11 cellular contexts compared by ENCODE assay signal in genomic region chr15:75130597-75131268, GRCh38.
A peak's percentile ranks its signal among the peaks of the same experiment; 100 is the strongest.
DNase-seq lines count a peak whose midpoint lies in the region; ATAC-seq and TF ChIP-seq lines count a peak whose summit lies in the region.
"Had no signal": no experiment of that assay in that cellular context is flagged by ENCODE, and none has a peak within 500 bp of the region (broad histone marks: within the 10 kb centered on the region; RNA-seq: fewer than 3 reads in every experiment).

No MANE protein-coding gene starts in this region.

- no peaks in the 10 kb centered on the region for H3K79me2 ChIP-seq in OCI-LY3 (ENCODE audit: low read length)

- TF ChIP-seq POLR2A in spleen (IDR thresholded peaks at IDR 0.05) (no peak), erythroblast (IDR thresholded peaks at IDR 0.05; ENCODE audit: low read length) (no peak)

- 42 to 52% (median 49%) methylated on average over 10 of the region's 10 CpGs for WGBS in spleen, 5 donors

- TF ChIP-seq CTCF in OCI-LY3 (IDR thresholded peaks at IDR 0.05; ENCODE audit: low read depth, low read length) (no peak), spleen (IDR thresholded peaks at IDR 0.05 in 8 of 11, conservative IDR thresholded peaks at IDR 0.05 in 3 of 11) (no peak)

- H3K27me3 Mint-ChIP-seq in activated CD4-positive, alpha-beta T cell treated with anti-CD3 and anti-CD28 coated beads, Interleukin-2, amount 10 ng/mL, durations not matched to agents 7 days and 5 days: peaks cover 4% of the 10 kb centered on the region

- POLR2A ChIA-PET in activated CD4-positive, alpha-beta T cell treated with anti-CD3 and anti-CD28 coated beads, Interleukin-2, amount 10 ng/mL, durations not matched to agents 7 days and 5 days (lab: Charles Lee): no interaction called here

- H3K4me1 Mint-ChIP-seq in activated CD4-positive, alpha-beta T cell treated with anti-CD3 and anti-CD28 coated beads, Interleukin-2, amount 10 ng/mL, durations not matched to agents 7 days and 5 days: peaks cover 37% of the 10 kb centered on the region

- H3K4me3 Mint-ChIP-seq in activated CD4-positive, alpha-beta T cell treated with anti-CD3 and anti-CD28 coated beads, Interleukin-2, amount 10 ng/mL, durations not matched to agents 7 days and 5 days: peak overlapping the region; percentile 62

- no peak overlapping the region for H2AFZ ChIP-seq in OCI-LY3 (ENCODE audit: low read depth, low read length)

- H3K9me3 Mint-ChIP-seq in activated CD4-positive, alpha-beta T cell treated with anti-CD3 and anti-CD28 coated beads, Interleukin-2, amount 10 ng/mL, durations not matched to agents 7 days and 5 days: no peaks in the 10 kb centered on the region

- H3K4me2 ChIP-seq in OCI-LY3 (ENCODE audit: low read length): peak overlapping the region; percentile 58

- H3K4me3 ChIP-seq in OCI-LY3 (ENCODE audit: low read length) (peak overlapping the region; percentile 54), spleen (peak overlapping the region in 5 of 8 donors; percentile 5 to 64 (median 14))

- ATAC-seq in HG02840 (IDR thresholded peaks at IDR 0.05; ENCODE audit: low FRiP score, unreplicated experiment): peak; percentile 81

- H3K27ac Mint-ChIP-seq in activated CD4-positive, alpha-beta T cell treated with anti-CD3 and anti-CD28 coated beads, Interleukin-2, amount 10 ng/mL, durations not matched to agents 7 days and 5 days: peak overlapping the region; percentile 83

- H3K27me3 ChIP-seq in OCI-LY3 (ENCODE audit: low read depth, low read length) (peaks cover 30% of the 10 kb centered on the region), spleen (replicated peaks in 1 of 7) (no peaks in the 10 kb centered on the region)

- no peak overlapping the region for H3K9ac ChIP-seq in OCI-LY3 (ENCODE audit: low read length)

- H3K36me3 Mint-ChIP-seq in activated CD4-positive, alpha-beta T cell treated with anti-CD3 and anti-CD28 coated beads, Interleukin-2, amount 10 ng/mL, durations not matched to agents 7 days and 5 days (ENCODE audit: low read depth): peaks cover 4% of the 10 kb centered on the region

- H3K36me3 ChIP-seq in OCI-LY3 (replicated peaks; ENCODE audit: low read depth, low read length): no peaks in the 10 kb centered on the region
- no peaks in the 10 kb centered on the region for H3K36me3 ChIP-seq in spleen
- H3K36me3 ChIP-seq: WERI-Rb-1 had no signal

- no peaks in the 10 kb centered on the region for H4K20me1 ChIP-seq in OCI-LY3 (ENCODE audit: insufficient read depth, low read length)

- H3K27ac ChIP-seq in OCI-LY3 (ENCODE audit: low read length): peak overlapping the region; percentile 11; the same call in 1 of the 2 replicates
- peak overlapping the region; percentile 42 to 90 (median 84) for H3K27ac ChIP-seq in spleen
- H3K27ac ChIP-seq: epithelial cell of prostate, WERI-Rb-1 had no signal

- peak; percentile 58 for DNase-seq in activated CD4-positive, alpha-beta T cell treated with anti-CD3 and anti-CD28 coated beads, Interleukin-2, amount 10 ng/mL, durations not matched to agents 7 days and 5 days
- no peak for DNase-seq in activated CD4-positive, alpha-beta T cell treated with anti-CD3 and anti-CD28 coated beads, Interleukin-2, amount 50 U/mL, for 48 hours
- DNase-seq in spleen (no peak), dedifferentiated amniotic fluid mesenchymal stem cell (ENCODE audit: extremely low spot score) (no peak), NCI-H1436 (lab: John Stamatoyannopoulos, UW) (no peak), erythroblast (lab: John Stamatoyannopoulos, UW) (no peak)
- DNase-seq: nucleus accumbens, WERI-Rb-1 had no signal

- H3K9me3 ChIP-seq in OCI-LY3 (ENCODE audit: insufficient read depth, low read length) (no peaks in the 10 kb centered on the region), spleen (no peaks in the 10 kb centered on the region)

- intact Hi-C loops in spleen (cut with DNase I; ENCODE audit: low total_unique reads): no loop called here

- CTCF ChIA-PET in activated CD4-positive, alpha-beta T cell treated with anti-CD3 and anti-CD28 coated beads, Interleukin-2, amount 10 ng/mL, durations not matched to agents 7 days and 5 days (lab: Charles Lee): interaction anchor here (0.6 to 1.6 kb wide), 5 partner anchors 21 to 88 kb away, joined by 3 to 5 read pairs (median 4); no protein-coding TSS in a partner anchor

- peaks cover 22% of the 10 kb centered on the region for H3K4me1 ChIP-seq in OCI-LY3 (ENCODE audit: low read length)
- H3K4me1 ChIP-seq in spleen: peaks cover 5 to 67% (median 39%) of the 10 kb centered on the region in 6 donors
